Comparison of ENCODE assay signal across 14 cellular contexts in genomic region chr11:45158210-45158644, GRCh38. TPM values are rescaled to one million over a fixed set of nuclear protein-coding genes. Genes with fewer than 3 reads are reported as not detected.
DNase-seq lines count a peak whose midpoint lies in the region; ATAC-seq, FAIRE-seq and TF ChIP-seq lines count a peak whose summit lies in the region.
"Had no signal": no experiment of that assay in that cellular context is flagged by ENCODE, and none has a peak within 500 bp of the region (broad histone marks: within the 10 kb centered on the region; RNA-seq: fewer than 3 reads in every experiment).

No MANE protein-coding gene starts in this region.

- no peak overlapping the region for H3K9ac ChIP-seq in astrocyte (ENCODE audit: low read length)

- H3K27ac ChIP-seq in A673 (ENCODE audit: low read depth, low read length, poor library complexity, severe bottlenecking), result peak overlapping the region; percentile 35
- H3K27ac ChIP-seq in astrocyte (ENCODE audit: low read depth, low read length), result no peak overlapping the region
- H3K27ac ChIP-seq in right atrium auricular region, result peak overlapping the region; percentile 60 to 87
- H3K27ac ChIP-seq in prostate gland, result peak overlapping the region; percentile 60 to 70

- no peak overlapping the region for H3K4me3 Mint-ChIP-seq in astrocyte (ENCODE audit: unreplicated experiment)
- H3K4me3 Mint-ChIP-seq in activated T-cell treated with anti-CD3 and anti-CD28 coated beads, Interleukin-2, amount 50 U/mL, for 4 hours, result no peak overlapping the region
- H3K4me3 Mint-ChIP-seq: H9 had no signal

- no peak for ATAC-seq in activated T-cell treated with anti-CD3 and anti-CD28 coated beads, Interleukin-2, amount 50 U/mL, for 4 hours

- peaks cover 95% of the 10 kb centered on the region for H4K20me1 ChIP-seq in astrocyte (ENCODE audit: insufficient read depth, low read length)

- no peak for TF ChIP-seq CTCF in A673 (conservative IDR thresholded peaks at IDR 0.05; ENCODE audit: low read depth, low read length)
- TF ChIP-seq CTCF in astrocyte (IDR thresholded peaks at IDR 0.05; ENCODE audit: insufficient read depth, low read depth, low read length), result no peak
- no peak for TF ChIP-seq CTCF in right atrium auricular region (IDR thresholded peaks at IDR 0.05)
- no peak for TF ChIP-seq CTCF in prostate gland (IDR thresholded peaks at IDR 0.05)

- H3K4me3 ChIP-seq in A673 (ENCODE audit: low read depth, low read length, poor library complexity, severe bottlenecking), result no peak overlapping the region
- H3K4me3 ChIP-seq in astrocyte (ENCODE audit: insufficient read depth, low read depth, low read length), result no peak overlapping the region
- no peak overlapping the region for H3K4me3 ChIP-seq in right atrium auricular region
- no peak overlapping the region for H3K4me3 ChIP-seq in prostate gland

- H3K27ac Mint-ChIP-seq in astrocyte (ENCODE audit: unreplicated experiment), result peak overlapping the region; percentile 34

- CTCF ChIA-PET in A673 (lab: Charles Lee), result no interaction called here

- H3K36me3 Mint-ChIP-seq in astrocyte (ENCODE audit: low read depth, unreplicated experiment), result no peaks in the 10 kb centered on the region
- H3K36me3 Mint-ChIP-seq in activated T-cell treated with anti-CD3 and anti-CD28 coated beads, Interleukin-2, amount 50 U/mL, for 4 hours (ENCODE audit: insufficient read depth), result peaks cover 5% of the 10 kb centered on the region
- H3K36me3 Mint-ChIP-seq: naive B cell had no signal

- H2AFZ ChIP-seq in astrocyte (ENCODE audit: low read depth, low read length), result no peak overlapping the region

- H3K36me3 ChIP-seq in A673 (ENCODE audit: insufficient read depth, low read length, poor library complexity, severe bottlenecking), result no peaks in the 10 kb centered on the region
- no peaks in the 10 kb centered on the region for H3K36me3 ChIP-seq in astrocyte (ENCODE audit: insufficient read depth, low read length)
- no peaks in the 10 kb centered on the region for H3K36me3 ChIP-seq in right atrium auricular region
- H3K36me3 ChIP-seq in prostate gland, result no peaks in the 10 kb centered on the region

- no TSS peak for BruUV-seq in A673 (replicated peaks; lab: Mats Ljungman, UMichigan)

- H3K4me2 ChIP-seq in astrocyte (ENCODE audit: low read length), result no peak overlapping the region

- WGBS in prostate gland, result 20% methylated on average over 5 of the region's 5 CpGs

- DNase-seq in A673 (ENCODE audit: low spot score) (no peak), astrocyte (ENCODE audit: low read depth) (no peak), right atrium auricular region (ENCODE audit: low spot score) (no peak), prostate gland (ENCODE audit: low spot score) (peak; percentile 59), iPS-NIHi7 (ENCODE audit: extremely low spot score) (no peak), NCI-H748 treated with DMSO at 0.1 percent for 48 hours (lab: John Stamatoyannopoulos, UW) (no peak), hepatic stellate cell (ENCODE audit: low spot score) (no peak)
- DNase-seq in activated T-cell treated with anti-CD3 and anti-CD28 coated beads, Interleukin-2, amount 50 U/mL, for 4 hours, result no peak
- DNase-seq: activated CD8-positive, alpha-beta memory T cell treated with anti-CD3 and anti-CD28 coated beads, Interleukin-2, amount 50 U/mL, for 4 hours; central memory CD4-positive, alpha-beta T cell; H9; naive B cell; NCI-H1417; T-helper 9 cell had no signal

- H3K9me3 Mint-ChIP-seq in astrocyte (ENCODE audit: unreplicated experiment), result no peaks in the 10 kb centered on the region
- H3K9me3 Mint-ChIP-seq in activated T-cell treated with anti-CD3 and anti-CD28 coated beads, Interleukin-2, amount 50 U/mL, for 4 hours, result no peaks in the 10 kb centered on the region
- H3K9me3 Mint-ChIP-seq: H9, naive B cell had no signal

- H3K4me1 ChIP-seq in A673 (ENCODE audit: insufficient read depth, low read length, poor library complexity, severe bottlenecking) (peaks cover 7% of the 10 kb centered on the region), astrocyte (ENCODE audit: insufficient read depth, low read length) (peaks cover 2% of the 10 kb centered on the region), right atrium auricular region (peaks cover 0 to 83% of the 10 kb centered on the region in 2 donors), prostate gland (replicated peaks) (peaks cover 6% of the 10 kb centered on the region)

- H3K27me3 ChIP-seq in A673 (replicated peaks; ENCODE audit: insufficient read depth, low read depth, low read length, poor library complexity) (no peaks in the 10 kb centered on the region), astrocyte (ENCODE audit: insufficient read depth, low read length) (no peaks in the 10 kb centered on the region), right atrium auricular region (no peaks in the 10 kb centered on the region), prostate gland (replicated peaks; ENCODE audit: insufficient read depth) (no peaks in the 10 kb centered on the region)

- no peak for FAIRE-seq in astrocyte (lab: Jason Lieb, UNC)

- peaks cover 22% of the 10 kb centered on the region for H3K4me1 Mint-ChIP-seq in astrocyte (ENCODE audit: low read depth, unreplicated experiment)
- H3K4me1 Mint-ChIP-seq in activated T-cell treated with anti-CD3 and anti-CD28 coated beads, Interleukin-2, amount 50 U/mL, for 4 hours (ENCODE audit: low read depth), result no peaks in the 10 kb centered on the region

- TF ChIP-seq POLR2A in prostate gland (IDR thresholded peaks at IDR 0.05), result peak; percentile 47

- POLR2A ChIA-PET in A673 (lab: Charles Lee; ENCODE audit: low non-redundant PET), result no interaction called here

- no peaks in the 10 kb centered on the region for H3K9me3 ChIP-seq in A673 (ENCODE audit: low read depth, low read length, poor library complexity, severe bottlenecking)
- no peaks in the 10 kb centered on the region for H3K9me3 ChIP-seq in astrocyte (ENCODE audit: insufficient read depth, low read depth, low read length)
- H3K9me3 ChIP-seq in right atrium auricular region, result no peaks in the 10 kb centered on the region
- H3K9me3 ChIP-seq in prostate gland, result no peaks in the 10 kb centered on the region

- H3K27me3 Mint-ChIP-seq in astrocyte (ENCODE audit: low read depth, unreplicated experiment), result peaks cover 5% of the 10 kb centered on the region
- H3K27me3 Mint-ChIP-seq in activated T-cell treated with anti-CD3 and anti-CD28 coated beads, Interleukin-2, amount 50 U/mL, for 4 hours (ENCODE audit: low read depth), result no peaks in the 10 kb centered on the region
- H3K27me3 Mint-ChIP-seq: naive B cell had no signal

- peaks cover 16% of the 10 kb centered on the region for H3K79me2 ChIP-seq in astrocyte (ENCODE audit: insufficient read depth, low read length)

- intact Hi-C loops in A673 (cut with micrococcal nuclease; ENCODE audit: unreplicated experiment), result no loop called here
- intact Hi-C loops in prostate gland (cut with DNase I), result no loop called here

RNA-seq across cellular contexts. Expression of gene PRDM11, which starts 11.8 kb away (rescaled TPM):
- 12.6 and 15.4 TPM in 2 replicates for total RNA-seq in A673 (2021)
- 9.1 and 9.9 TPM in 2 replicates for total RNA-seq in astrocyte
- 10 to 100 TPM; 13.5 to 27.6 TPM for total RNA-seq in right atrium auricular region
- total RNA-seq in prostate gland, result 10 to 100 TPM; 13.1 to 15.3 TPM
- total RNA-seq in activated T-cell treated with anti-CD3 and anti-CD28 coated beads, Interleukin-2, amount 50 U/mL, for 4 hours, result 1 to 10 TPM; 6.0 to 8.5 (median 6.8) TPM
